ENCODE assay signal across 13 cellular contexts in the genomic region with DNA sequence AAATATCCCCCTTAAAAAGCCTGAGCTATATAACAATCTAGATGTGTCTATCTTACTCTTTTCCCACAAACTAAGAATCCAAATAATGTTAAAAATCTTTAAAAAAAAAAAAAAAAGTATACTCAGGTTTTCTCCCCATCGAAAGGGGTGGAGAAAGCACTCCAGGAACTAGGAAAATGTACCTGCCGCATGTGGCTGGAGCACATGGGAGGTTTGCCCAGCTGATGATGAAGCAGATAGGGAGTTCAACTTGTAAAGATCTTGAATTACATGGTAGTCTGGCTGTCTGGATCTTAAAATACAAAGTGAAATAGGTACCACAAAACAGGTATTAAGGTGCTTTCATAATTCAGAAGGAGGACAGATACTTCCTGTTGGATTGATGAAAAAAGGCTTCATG. TPM values are rescaled to one million over a fixed set of nuclear protein-coding genes. Genes with fewer than 3 reads are reported as not detected.
DNase-seq lines count a peak whose midpoint lies in the region; ATAC-seq and TF ChIP-seq lines count a peak whose summit lies in the region.
"Had no signal": no experiment of that assay in that cellular context is flagged by ENCODE, and none has a peak within 500 bp of the region (broad histone marks: within the 10 kb centered on the region; RNA-seq: fewer than 3 reads in every experiment).

No MANE protein-coding gene starts in this region.

- DNase-seq in activated naive CD4-positive, alpha-beta T cell treated with anti-CD3 and anti-CD28 coated beads for 36 hours = no peak
- DNase-seq in activated naive CD4-positive, alpha-beta T cell treated with anti-CD3 and anti-CD28 coated beads, Interleukin-2, amount 50 U/mL, for 16 hours = no peak
- DNase-seq in RWPE2 (ENCODE audit: low spot score) (no peak), fibroblast of lung (ENCODE audit: low read depth in 2 of 2) (no peak), AG08395 (ENCODE audit: low spot score) (no peak), NCI-H748 (lab: John Stamatoyannopoulos, UW; ENCODE audit: unreplicated experiment) (no peak)
- DNase-seq: C1 segment of cervical spinal cord; effector CD4-positive, alpha-beta T cell; NCI-H510A; pancreas had no signal

- CTCF ChIA-PET in activated naive CD4-positive, alpha-beta T cell treated with anti-CD3 and anti-CD28 coated beads for 36 hours (lab: Charles Lee) = no interaction called here

- peaks cover 4% of the 10 kb centered on the region for H3K36me3 Mint-ChIP-seq in activated naive CD4-positive, alpha-beta T cell treated with anti-CD3 and anti-CD28 coated beads for 36 hours (ENCODE audit: low read depth)
- H3K36me3 Mint-ChIP-seq in stimulated activated memory B cell treated with anti-CD40 and anti-IgM and Interleukin-4, amounts not matched to agents 10 μg/mL and 1 μg/mL and 100 μg/mL, for 72 hours = peaks cover 6% of the 10 kb centered on the region

- H3K27ac ChIP-seq in RWPE2 (ENCODE audit: poor library complexity, severe bottlenecking) (peak overlapping the region; percentile 59), fibroblast of lung (ENCODE audit: insufficient read depth, low read length) (no peak overlapping the region)
- H3K27ac ChIP-seq: pancreas had no signal

- H3K27me3 Mint-ChIP-seq in activated naive CD4-positive, alpha-beta T cell treated with anti-CD3 and anti-CD28 coated beads for 36 hours (ENCODE audit: low read depth) = no peaks in the 10 kb centered on the region
- H3K27me3 Mint-ChIP-seq in stimulated activated memory B cell treated with anti-CD40 and anti-IgM and Interleukin-4, amounts not matched to agents 10 μg/mL and 1 μg/mL and 100 μg/mL, for 72 hours = no peaks in the 10 kb centered on the region

- H4K20me1 ChIP-seq in fibroblast of lung (ENCODE audit: control insufficient read depth, extremely low read depth, insufficient read depth, low read length) = no peaks in the 10 kb centered on the region

- H3K4me3 ChIP-seq in RWPE2 (ENCODE audit: severe bottlenecking) = peak overlapping the region; percentile 74
- H3K4me3 ChIP-seq in fibroblast of lung (replicated peaks in 1 of 4; ENCODE audit: control extremely low read depth in 1 of 4, insufficient read depth in 1 of 4, low read depth in 3 of 4, low read length in 4 of 4) = peak overlapping the region in 2 of 4 experiments; percentile 44 to 100

- intact Hi-C loops in activated naive CD4-positive, alpha-beta T cell treated with anti-CD3 and anti-CD28 coated beads for 36 hours (cut with micrococcal nuclease) = no loop called here

- TF ChIP-seq CTCF in RWPE2 (IDR thresholded peaks at IDR 0.05; ENCODE audit: poor library complexity, severe bottlenecking) (no peak), fibroblast of lung (conservative IDR thresholded peaks at IDR 0.05 in 1 of 2, IDR thresholded peaks at IDR 0.05 in 1 of 2; ENCODE audit: low read depth in 1 of 2, low read length in 2 of 2) (no peak)

- H3K9me3 Mint-ChIP-seq in activated naive CD4-positive, alpha-beta T cell treated with anti-CD3 and anti-CD28 coated beads for 36 hours = no peaks in the 10 kb centered on the region
- H3K9me3 Mint-ChIP-seq in stimulated activated memory B cell treated with anti-CD40 and anti-IgM and Interleukin-4, amounts not matched to agents 10 μg/mL and 1 μg/mL and 100 μg/mL, for 72 hours = no peaks in the 10 kb centered on the region

- H3K9me3 ChIP-seq in RWPE2 (ENCODE audit: severe bottlenecking) (no peaks in the 10 kb centered on the region), fibroblast of lung (ENCODE audit: control insufficient read depth, insufficient read depth, low read depth, low read length) (no peaks in the 10 kb centered on the region)
- H3K9me3 ChIP-seq: pancreas had no signal

- peaks cover 22% of the 10 kb centered on the region for H3K36me3 ChIP-seq in RWPE2 (ENCODE audit: low read depth)
- no peaks in the 10 kb centered on the region for H3K36me3 ChIP-seq in fibroblast of lung (ENCODE audit: control insufficient read depth, insufficient read depth, low read length)
- H3K36me3 ChIP-seq: pancreas had no signal

- H2AFZ ChIP-seq in fibroblast of lung (ENCODE audit: low read length) = no peak overlapping the region

- no peak overlapping the region for H3K27ac Mint-ChIP-seq in activated naive CD4-positive, alpha-beta T cell treated with anti-CD3 and anti-CD28 coated beads for 36 hours
- no peak overlapping the region for H3K27ac Mint-ChIP-seq in stimulated activated memory B cell treated with anti-CD40 and anti-IgM and Interleukin-4, amounts not matched to agents 10 μg/mL and 1 μg/mL and 100 μg/mL, for 72 hours

- peaks cover 5% of the 10 kb centered on the region for H3K4me1 ChIP-seq in RWPE2 (ENCODE audit: insufficient read depth, poor library complexity, severe bottlenecking)
- H3K4me1 ChIP-seq in fibroblast of lung (ENCODE audit: control insufficient read depth, extremely low read depth, insufficient read depth, low read length) = no peaks in the 10 kb centered on the region

- H3K4me3 Mint-ChIP-seq in activated naive CD4-positive, alpha-beta T cell treated with anti-CD3 and anti-CD28 coated beads for 36 hours = peak overlapping the region; percentile 82
- peak overlapping the region; percentile 81 for H3K4me3 Mint-ChIP-seq in stimulated activated memory B cell treated with anti-CD40 and anti-IgM and Interleukin-4, amounts not matched to agents 10 μg/mL and 1 μg/mL and 100 μg/mL, for 72 hours

- H3K9ac ChIP-seq in fibroblast of lung (ENCODE audit: insufficient read depth, low read length) = no peak overlapping the region

- H3K4me1 Mint-ChIP-seq in activated naive CD4-positive, alpha-beta T cell treated with anti-CD3 and anti-CD28 coated beads for 36 hours (ENCODE audit: low read depth) = peaks cover 29% of the 10 kb centered on the region
- peaks cover 33% of the 10 kb centered on the region for H3K4me1 Mint-ChIP-seq in stimulated activated memory B cell treated with anti-CD40 and anti-IgM and Interleukin-4, amounts not matched to agents 10 μg/mL and 1 μg/mL and 100 μg/mL, for 72 hours

- no peak for ATAC-seq in RWPE2 (ENCODE audit: low read depth)
- no peak for ATAC-seq in stimulated activated memory B cell treated with anti-CD40 and anti-IgM and Interleukin-4, amounts not matched to agents 10 μg/mL and 1 μg/mL and 100 μg/mL, for 72 hours
- no peak for ATAC-seq in GM21360 (IDR thresholded peaks at IDR 0.05; ENCODE audit: unreplicated experiment)
- ATAC-seq: pancreas had no signal

- peak overlapping the region; percentile 54 for H3K4me2 ChIP-seq in fibroblast of lung (ENCODE audit: extremely low read depth, insufficient read depth, low read length)

- peaks cover 27% of the 10 kb centered on the region for H3K79me2 ChIP-seq in fibroblast of lung (ENCODE audit: control insufficient read depth, insufficient read depth, low read length)

- H3K27me3 ChIP-seq in RWPE2 (ENCODE audit: insufficient read depth, poor library complexity, severe bottlenecking) (no peaks in the 10 kb centered on the region), fibroblast of lung (ENCODE audit: control insufficient read depth, insufficient read depth, low read length) (peaks cover 3% of the 10 kb centered on the region)
- H3K27me3 ChIP-seq: pancreas had no signal

RNA-seq across cellular contexts. Expression of a gene that starts 8.8 kb away (rescaled TPM):
- not detected for total RNA-seq in activated naive CD4-positive, alpha-beta T cell treated with anti-CD3 and anti-CD28 coated beads for 36 hours
- total RNA-seq in fibroblast of lung = not detected in 2 replicates
- polyA plus RNA-seq in fibroblast of lung = not detected in 2 replicates
- not detected in 2 replicates for polyA plus RNA-seq in fibroblast of lung (2012)
- polyA minus RNA-seq in fibroblast of lung (ENCODE audit: low replicate concordance) = not detected in 2 replicates
- total RNA-seq: pancreas; T-helper 2 cell treated with Interferon-gamma antibody and Interleukin-4, amounts not matched to agents 100 ng/mL and 5 ng/mL, for 36 hours had no signal
- polyA plus RNA-seq: pancreas had no signal

RNA-seq across cellular contexts. Expression of a gene that starts 9.0 kb away (rescaled TPM):
- 1 to 10 TPM; 6.2 to 6.5 TPM for total RNA-seq in activated naive CD4-positive, alpha-beta T cell treated with anti-CD3 and anti-CD28 coated beads for 36 hours
- total RNA-seq in fibroblast of lung = 6.2 and 7.1 TPM in 2 replicates
- polyA plus RNA-seq in fibroblast of lung = 9.5 and 9.7 TPM in 2 replicates
- polyA plus RNA-seq in fibroblast of lung (2012) = 5.0 and 5.2 TPM in 2 replicates
- polyA minus RNA-seq in fibroblast of lung (ENCODE audit: low replicate concordance) = 9.5 and 13.6 TPM in 2 replicates

RNA-seq across cellular contexts. Expression of a gene that starts 17.7 kb away (rescaled TPM):
- total RNA-seq in activated naive CD4-positive, alpha-beta T cell treated with anti-CD3 and anti-CD28 coated beads for 36 hours = 100 to 1,000 TPM; 158 to 172 TPM
- 61.6 and 109 TPM in 2 replicates for total RNA-seq in fibroblast of lung
- 226 and 236 TPM in 2 replicates for polyA plus RNA-seq in fibroblast of lung
- polyA plus RNA-seq in fibroblast of lung (2012) = 135 and 147 TPM in 2 replicates
- polyA minus RNA-seq in fibroblast of lung (ENCODE audit: low replicate concordance) = 173 and 196 TPM in 2 replicates

RNA-seq across cellular contexts. Expression of a gene that starts 31.9 kb away (rescaled TPM):
- 10 to 100 TPM; 23.5 to 25.2 TPM for total RNA-seq in activated naive CD4-positive, alpha-beta T cell treated with anti-CD3 and anti-CD28 coated beads for 36 hours
- 0.17 and 0.26 TPM in 2 replicates for total RNA-seq in fibroblast of lung
- polyA plus RNA-seq in fibroblast of lung = 0.08 and 0.09 TPM in 2 replicates
- polyA plus RNA-seq in fibroblast of lung (2012) = 0.07 TPM in 2 replicates
- polyA minus RNA-seq in fibroblast of lung (ENCODE audit: low replicate concordance) = 0.11 TPM in 1 of 2 replicates, not detected in the other
